ENCODE assay signal across 27 cellular contexts in the genomic region with DNA sequence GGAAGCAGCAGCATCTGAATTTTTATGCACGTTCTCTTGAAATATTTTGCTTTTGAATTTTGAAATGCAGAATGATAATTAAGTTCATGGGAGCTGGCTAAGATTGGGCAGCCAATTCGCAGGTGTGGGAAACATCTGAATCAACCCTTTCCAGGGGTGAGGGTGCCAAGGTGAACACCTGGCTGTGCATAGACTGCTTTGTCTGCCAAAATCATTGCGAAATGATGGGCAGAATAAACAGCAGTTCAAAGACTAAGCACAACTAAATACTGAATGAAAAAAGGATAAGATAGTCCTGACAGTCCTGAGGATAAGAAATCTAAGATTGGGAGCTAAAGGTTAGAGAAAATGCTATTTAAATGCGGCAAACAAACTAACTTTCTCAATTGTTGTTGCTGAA.
DNase-seq lines count a peak whose midpoint lies in the region; ATAC-seq, FAIRE-seq and TF ChIP-seq lines count a peak whose summit lies in the region.
"Had no signal": no experiment of that assay in that cellular context is flagged by ENCODE, and none has a peak within 500 bp of the region (broad histone marks: within the 10 kb centered on the region; RNA-seq: fewer than 3 reads in every experiment).

No MANE protein-coding gene starts in this region.

- H3K27ac ChIP-seq in breast epithelium (no peak overlapping the region), RWPE2 (ENCODE audit: poor library complexity, severe bottlenecking) (peak overlapping the region; percentile 76), Karpas-422 (ENCODE audit: low read length) (no peak overlapping the region)
- H3K27ac ChIP-seq: A549; BLaER1 treated with 17β-estradiol and CSF1 and Interleukin-3, amounts not matched to agents 10 nM and 100 nM; GM23248 had no signal

- H3K9me3 ChIP-seq in breast epithelium: no peaks in the 10 kb centered on the region
- H3K9me3 ChIP-seq in RWPE2 (ENCODE audit: severe bottlenecking): no peaks in the 10 kb centered on the region
- peaks cover 25% of the 10 kb centered on the region for H3K9me3 ChIP-seq in Karpas-422 (ENCODE audit: low read length)
- H3K9me3 ChIP-seq: A549, BE2C had no signal

- intact Hi-C loops in MCF 10A (cut with micrococcal nuclease) (no loop called here), breast epithelium (cut with DNase I; ENCODE audit: low total_unique reads) (no loop called here)

- POLR2A ChIA-PET in MCF 10A (lab: Yijun Ruan, JAX): interaction anchor here (0.7 kb wide), 1 partner anchor 103 kb away, joined by 3 read pairs; no protein-coding TSS in a partner anchor
- POLR2A ChIA-PET in activated CD8-positive, alpha-beta T cell treated with anti-CD3 and anti-CD28 coated beads, Interleukin-2, amount 10 ng/mL, durations not matched to agents 7 days and 5 days (lab: Charles Lee): no interaction called here

- H3K9ac ChIP-seq in Karpas-422 (ENCODE audit: low read length): no peak overlapping the region
- H3K9ac ChIP-seq: BLaER1 treated with 17β-estradiol and CSF1 and Interleukin-3, amounts not matched to agents 10 nM and 100 nM; GM23248 had no signal

- no peak for TF ChIP-seq CTCF in MCF 10A (IDR thresholded peaks at IDR 0.05; ENCODE audit: unreplicated experiment)
- no peak for TF ChIP-seq CTCF in breast epithelium (IDR thresholded peaks at IDR 0.05)
- TF ChIP-seq CTCF in RWPE2 (IDR thresholded peaks at IDR 0.05; ENCODE audit: poor library complexity, severe bottlenecking): no peak
- no peak for TF ChIP-seq CTCF in epithelial cell of esophagus (IDR thresholded peaks at IDR 0.05; ENCODE audit: insufficient read depth, low read depth, low read length, missing control alignments)

- peak overlapping the region; percentile 37 for H3K27ac Mint-ChIP-seq in MCF 10A (ENCODE audit: low read depth, unreplicated experiment)
- no peak overlapping the region for H3K27ac Mint-ChIP-seq in activated CD8-positive, alpha-beta T cell treated with anti-CD3 and anti-CD28 coated beads, Interleukin-2, amount 10 ng/mL, durations not matched to agents 7 days and 5 days
- H3K27ac Mint-ChIP-seq: CD14-positive monocyte; CD4-positive, alpha-beta T cell; CD8-positive, alpha-beta memory T cell had no signal

- CTCF ChIA-PET in MCF 10A (lab: Yijun Ruan, JAX): interaction anchor here (0.5 kb wide), 1 partner anchor 57 kb away, joined by 5 read pairs; no protein-coding TSS in a partner anchor
- CTCF ChIA-PET in activated CD8-positive, alpha-beta T cell treated with anti-CD3 and anti-CD28 coated beads, Interleukin-2, amount 10 ng/mL, durations not matched to agents 7 days and 5 days (lab: Charles Lee): no interaction called here

- no peaks in the 10 kb centered on the region for H3K4me1 ChIP-seq in breast epithelium
- H3K4me1 ChIP-seq in RWPE2 (ENCODE audit: insufficient read depth, poor library complexity, severe bottlenecking): peaks cover 22% of the 10 kb centered on the region
- H3K4me1 ChIP-seq in Karpas-422 (ENCODE audit: low read length): no peaks in the 10 kb centered on the region
- H3K4me1 ChIP-seq: A549; BE2C; BLaER1 treated with 17β-estradiol and CSF1 and Interleukin-3, amounts not matched to agents 10 nM and 100 nM had no signal

- no peaks in the 10 kb centered on the region for H3K9me2 ChIP-seq in Karpas-422 (replicated peaks; ENCODE audit: insufficient read depth, low read length)

- no peak overlapping the region for H3K4me2 ChIP-seq in Karpas-422 (ENCODE audit: low read depth, low read length, poor library complexity, severe bottlenecking)
- H3K4me2 ChIP-seq: A549; BLaER1 treated with 17β-estradiol and CSF1 and Interleukin-3, amounts not matched to agents 10 nM and 100 nM had no signal

- no peak for TF ChIP-seq POLR2A in breast epithelium (IDR thresholded peaks at IDR 0.05)

- BruUV-seq in MCF 10A (replicated peaks; lab: Mats Ljungman, UMichigan): no TSS peak

- H3K4me1 Mint-ChIP-seq in MCF 10A (ENCODE audit: insufficient read depth, unreplicated experiment): peaks cover 13% of the 10 kb centered on the region
- H3K4me1 Mint-ChIP-seq in activated CD8-positive, alpha-beta T cell treated with anti-CD3 and anti-CD28 coated beads, Interleukin-2, amount 10 ng/mL, durations not matched to agents 7 days and 5 days (ENCODE audit: low read depth): no peaks in the 10 kb centered on the region
- H3K4me1 Mint-ChIP-seq: CD14-positive monocyte; CD8-positive, alpha-beta memory T cell had no signal

- H3K4me3 Mint-ChIP-seq in MCF 10A (ENCODE audit: unreplicated experiment): no peak overlapping the region
- no peak overlapping the region for H3K4me3 Mint-ChIP-seq in activated CD8-positive, alpha-beta T cell treated with anti-CD3 and anti-CD28 coated beads, Interleukin-2, amount 10 ng/mL, durations not matched to agents 7 days and 5 days
- H3K4me3 Mint-ChIP-seq: CD14-positive monocyte; CD4-positive, alpha-beta T cell; CD8-positive, alpha-beta memory T cell had no signal

- H3K36me3 Mint-ChIP-seq in MCF 10A (ENCODE audit: insufficient read depth, unreplicated experiment): peaks cover 6% of the 10 kb centered on the region
- no peaks in the 10 kb centered on the region for H3K36me3 Mint-ChIP-seq in activated CD8-positive, alpha-beta T cell treated with anti-CD3 and anti-CD28 coated beads, Interleukin-2, amount 10 ng/mL, durations not matched to agents 7 days and 5 days (ENCODE audit: low read depth)
- H3K36me3 Mint-ChIP-seq: CD14-positive monocyte; CD8-positive, alpha-beta memory T cell had no signal

- no peaks in the 10 kb centered on the region for H3K79me2 ChIP-seq in Karpas-422 (ENCODE audit: low read length)

- H3K4me3 ChIP-seq in breast epithelium (no peak overlapping the region), RWPE2 (ENCODE audit: severe bottlenecking) (no peak overlapping the region), epithelial cell of esophagus (ENCODE audit: low read length) (no peak overlapping the region), Karpas-422 (ENCODE audit: low read length) (no peak overlapping the region)
- H3K4me3 ChIP-seq: A549; BLaER1 treated with 17β-estradiol and CSF1 and Interleukin-3, amounts not matched to agents 10 nM and 100 nM; GM12878; GM23248 had no signal

- H3K27me3 ChIP-seq in breast epithelium: no peaks in the 10 kb centered on the region
- H3K27me3 ChIP-seq in RWPE2 (ENCODE audit: insufficient read depth, poor library complexity, severe bottlenecking): no peaks in the 10 kb centered on the region
- no peaks in the 10 kb centered on the region for H3K27me3 ChIP-seq in Karpas-422 (ENCODE audit: low read length)
- H3K27me3 ChIP-seq: BE2C; BLaER1 treated with 17β-estradiol and CSF1 and Interleukin-3, amounts not matched to agents 10 nM and 100 nM had no signal

- DNase-seq in MCF 10A (ENCODE audit: unreplicated experiment) (peak; percentile 73), breast epithelium (ENCODE audit: low spot score in 2 of 2) (no peak), RWPE2 (ENCODE audit: low spot score) (no peak), epithelial cell of esophagus (ENCODE audit: low read depth) (peak; percentile 46), Karpas-422 (no peak), frontal cortex (ENCODE audit: low spot score in 2 of 2) (no peak)
- no peak for DNase-seq in activated CD8-positive, alpha-beta T cell treated with anti-CD3 and anti-CD28 coated beads, Interleukin-2, amount 10 ng/mL, durations not matched to agents 7 days and 5 days
- DNase-seq: 8988T; ACHN; AML-193; BE2C; CD4-positive, alpha-beta T cell; CD8-positive, alpha-beta memory T cell; DMS 273 treated with DMSO at 0.1 percent for 48 hours; DMS79; EL; GDM1; GM23248; H7; HCEC 1CT had no signal

- FAIRE-seq in frontal cortex (lab: Jason Lieb, UNC): no peak
- FAIRE-seq: A549, D721Med, GM12878, GM19239, H1 had no signal

- peak; percentile 59 for ATAC-seq in RWPE2 (ENCODE audit: low read depth)
- no peak for ATAC-seq in activated CD8-positive, alpha-beta T cell treated with anti-CD3 and anti-CD28 coated beads, Interleukin-2, amount 10 ng/mL, durations not matched to agents 7 days and 5 days
- ATAC-seq: A549, GM12878 had no signal

- H4K20me1 ChIP-seq in Karpas-422 (ENCODE audit: insufficient read depth, low read depth, low read length): no peaks in the 10 kb centered on the region
- H4K20me1 ChIP-seq: BLaER1 treated with 17β-estradiol and CSF1 and Interleukin-3, amounts not matched to agents 10 nM and 100 nM had no signal

- no peak overlapping the region for H2AFZ ChIP-seq in Karpas-422 (ENCODE audit: low read length)
- H2AFZ ChIP-seq: GM23248 had no signal

- no peaks in the 10 kb centered on the region for H3K36me3 ChIP-seq in breast epithelium
- H3K36me3 ChIP-seq in RWPE2 (ENCODE audit: low read depth): no peaks in the 10 kb centered on the region
- H3K36me3 ChIP-seq in Karpas-422 (ENCODE audit: insufficient read depth, low read length): no peaks in the 10 kb centered on the region
- H3K36me3 ChIP-seq: BE2C; BLaER1 treated with 17β-estradiol and CSF1 and Interleukin-3, amounts not matched to agents 10 nM and 100 nM had no signal

- no peaks in the 10 kb centered on the region for H3K27me3 Mint-ChIP-seq in MCF 10A (ENCODE audit: insufficient read depth, unreplicated experiment)
- H3K27me3 Mint-ChIP-seq in activated CD8-positive, alpha-beta T cell treated with anti-CD3 and anti-CD28 coated beads, Interleukin-2, amount 10 ng/mL, durations not matched to agents 7 days and 5 days (ENCODE audit: low read depth): no peaks in the 10 kb centered on the region
- H3K27me3 Mint-ChIP-seq: CD4-positive, alpha-beta T cell; CD8-positive, alpha-beta memory T cell had no signal

- H3K9me3 Mint-ChIP-seq in MCF 10A (ENCODE audit: unreplicated experiment): no peaks in the 10 kb centered on the region
- peaks cover 9% of the 10 kb centered on the region for H3K9me3 Mint-ChIP-seq in activated CD8-positive, alpha-beta T cell treated with anti-CD3 and anti-CD28 coated beads, Interleukin-2, amount 10 ng/mL, durations not matched to agents 7 days and 5 days (ENCODE audit: insufficient read depth)

Comparison
In these comparisons a context has a peak if more than half of its experiments do, and no peak if none do; other contexts are left out.
1. DNase-seq: peak in MCF 10A (single experiment) and epithelial cell of esophagus (single experiment); none in breast epithelium (0 of 2), RWPE2 (single experiment), Karpas-422 (single experiment), activated CD8-positive, alpha-beta T cell treated with anti-CD3 and anti-CD28 coated beads, Interleukin-2, amount 10 ng/mL, durations not matched to agents 7 days and 5 days (single experiment) and frontal cortex (0 of 2).